Comparison of ENCODE assay signal across 21 cellular contexts in the genomic region with DNA sequence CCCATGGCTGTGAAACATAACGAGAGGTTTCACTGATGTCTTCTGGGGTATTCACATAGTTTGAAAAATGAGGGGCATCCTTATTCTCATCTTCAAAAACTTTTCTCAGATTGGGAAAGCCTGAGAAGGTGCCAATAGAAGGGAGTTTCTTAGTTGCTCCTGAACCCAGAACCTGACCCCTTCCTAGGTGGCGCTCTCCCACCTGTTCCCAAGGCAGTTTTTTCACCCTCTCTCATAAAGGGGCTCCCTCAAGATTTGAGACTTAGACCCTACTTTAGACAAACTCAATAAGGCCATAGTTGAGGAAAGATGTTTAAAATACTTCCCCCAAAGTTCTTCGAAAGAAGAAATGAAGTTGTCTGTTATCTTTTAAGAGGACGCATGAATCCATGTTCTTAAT.
DNase-seq lines count a peak whose midpoint lies in the region; ATAC-seq, FAIRE-seq and TF ChIP-seq lines count a peak whose summit lies in the region.
"Had no signal": no experiment of that assay in that cellular context is flagged by ENCODE, and none has a peak within 500 bp of the region (broad histone marks: within the 10 kb centered on the region; RNA-seq: fewer than 3 reads in every experiment).

No MANE protein-coding gene starts in this region.

- H2AFZ ChIP-seq in HepG2 (ENCODE audit: low read length): no peak overlapping the region
- H2AFZ ChIP-seq: PC-9 had no signal

- 54% methylated on average over 4 of the region's 4 CpGs for WGBS in HepG2 (ENCODE audit: low lambda C conversion rate)
- WGBS in right lobe of liver (ENCODE audit: insufficient coverage, low coverage, low lambda C conversion rate, missing lambda C conversion rate): 68% methylated on average over 4 of the region's 4 CpGs
- WGBS in endodermal cell (ENCODE audit: insufficient coverage in 1 of 2, insufficient read length in 1 of 2), 2 experiments: 85 to 93% methylated on average over 3 to 4 of the region's 4 CpGs

- H3K36me3 ChIP-seq in HepG2 (replicated peaks in 1 of 2; ENCODE audit: control insufficient read depth in 1 of 2, insufficient read depth in 2 of 2, low read length in 2 of 2): no peaks in the 10 kb centered on the region
- no peaks in the 10 kb centered on the region for H3K36me3 ChIP-seq in right lobe of liver
- H3K36me3 ChIP-seq in endodermal cell (ENCODE audit: control insufficient read depth, insufficient read depth, low read length): no peaks in the 10 kb centered on the region
- H3K36me3 ChIP-seq: BE2C, SJCRH30 had no signal

- H3K9ac ChIP-seq in HepG2 (ENCODE audit: insufficient read depth, low read depth, low read length) (no peak overlapping the region), endodermal cell (ENCODE audit: extremely low read depth, low read length, poor library complexity, severe bottlenecking) (no peak overlapping the region)

- TF ChIP-seq POLR2A in HepG2 (IDR thresholded peaks at IDR 0.05; ENCODE audit: insufficient read depth in 1 of 2, low read depth in 2 of 2, low read length in 2 of 2) (no peak), right lobe of liver (IDR thresholded peaks at IDR 0.05) (no peak)

- H3K27me3 Mint-ChIP-seq in endodermal cell (ENCODE audit: insufficient read depth): no peaks in the 10 kb centered on the region
- peaks cover 26% of the 10 kb centered on the region for H3K27me3 Mint-ChIP-seq in stimulated activated memory B cell treated with anti-CD40 and anti-IgM and Interleukin-4, amounts not matched to agents 10 μg/mL and 1 μg/mL and 100 μg/mL, for 72 hours

- H3K4me3 ChIP-seq in HepG2 (replicated peaks in 1 of 3; ENCODE audit: insufficient read depth in 1 of 3, low read depth in 2 of 3, low read length in 3 of 3): no peak overlapping the region
- H3K4me3 ChIP-seq in right lobe of liver: no peak overlapping the region
- no peak overlapping the region for H3K4me3 ChIP-seq in endodermal cell (ENCODE audit: low read length)
- H3K4me3 ChIP-seq: PC-9, SJCRH30 had no signal

- H3K9me3 Mint-ChIP-seq in endodermal cell: peaks cover 14% of the 10 kb centered on the region
- peaks cover 2% of the 10 kb centered on the region for H3K9me3 Mint-ChIP-seq in stimulated activated memory B cell treated with anti-CD40 and anti-IgM and Interleukin-4, amounts not matched to agents 10 μg/mL and 1 μg/mL and 100 μg/mL, for 72 hours
- H3K9me3 Mint-ChIP-seq: CD4-positive, alpha-beta T cell had no signal

- CTCF ChIA-PET in HepG2 (lab: Yijun Ruan, JAX; ENCODE audit: low intra/inter-chr PET ratio, low total read pairs): no interaction called here

- no peak for FAIRE-seq in HepG2 (lab: Jason Lieb, UNC)
- FAIRE-seq: GM12892, H54 had no signal

- TF ChIP-seq CTCF in HepG2 (CRISPR knock-in tag; IDR thresholded peaks at IDR 0.05): 0 out of 2 replicates have a peak, but pooled peaks have one; percentile 6
- no peak for TF ChIP-seq CTCF in right lobe of liver (IDR thresholded peaks at IDR 0.05)
- peak; percentile 65 for TF ChIP-seq CTCF in endodermal cell (conservative IDR thresholded peaks at IDR 0.05)

- H4K20me1 ChIP-seq in HepG2 (ENCODE audit: insufficient read depth, low read length): no peaks in the 10 kb centered on the region

- H3K79me2 ChIP-seq in HepG2 (ENCODE audit: insufficient read depth, low read length): no peaks in the 10 kb centered on the region

- DNase-seq in HepG2 (ENCODE audit: low spot score): no peak
- DNase-seq in right lobe of liver: no peak
- DNase-seq in NCI-H69 (lab: John Stamatoyannopoulos, UW): peak; percentile 3
- peak; percentile 62 for DNase-seq in endodermal cell
- no peak for DNase-seq in iPS-NIHi11 (ENCODE audit: low spot score)
- DNase-seq in T1000 (lab: John Stamatoyannopoulos, UW): no peak
- no peak for DNase-seq in stimulated activated CD4-positive, alpha-beta T cell treated with anti-CD3 and anti-CD28 coated beads, Interleukin-2, amount 100 ng/mL, for 48 hours
- DNase-seq: 8988T; BE2C; Caco-2; CD4-positive, alpha-beta T cell; EL; Kasumi-1; NCI-H1105; NCI-H2081; NCI-H748 treated with DMSO at 0.1 percent for 48 hours; PC-9; SJCRH30 had no signal

- peaks cover 30% of the 10 kb centered on the region for H3K4me1 ChIP-seq in HepG2 (ENCODE audit: insufficient read depth, low read length)
- no peaks in the 10 kb centered on the region for H3K4me1 ChIP-seq in right lobe of liver
- H3K4me1 ChIP-seq in endodermal cell (ENCODE audit: control insufficient read depth, insufficient read depth, low read length): no peaks in the 10 kb centered on the region
- H3K4me1 ChIP-seq: BE2C, Caco-2 had no signal

- intact Hi-C loops in HepG2 (cut with micrococcal nuclease; ENCODE audit: unreplicated experiment) (no loop called here), right lobe of liver (cut with DNase I) (no loop called here)

- POLR2A ChIA-PET in HepG2 (lab: Yijun Ruan, JAX): interaction anchor here (0.9 kb wide), 1 partner anchor 24 kb away, joined by 3 read pairs; no protein-coding TSS in a partner anchor

- no peak overlapping the region for H3K27ac Mint-ChIP-seq in endodermal cell
- no peak overlapping the region for H3K27ac Mint-ChIP-seq in stimulated activated memory B cell treated with anti-CD40 and anti-IgM and Interleukin-4, amounts not matched to agents 10 μg/mL and 1 μg/mL and 100 μg/mL, for 72 hours
- H3K27ac Mint-ChIP-seq: CD4-positive, alpha-beta T cell had no signal

- H3K27me3 ChIP-seq in HepG2 (ENCODE audit: control insufficient read depth in 1 of 2, insufficient read depth in 2 of 2, low read length in 2 of 2) (peaks cover 3 to 9% of the 10 kb centered on the region in 2 experiments; a peak in 2 of 5 replicates), right lobe of liver (no peaks in the 10 kb centered on the region), endodermal cell (ENCODE audit: control insufficient read depth, insufficient read depth, low read length, poor library complexity, severe bottlenecking) (no peaks in the 10 kb centered on the region)
- H3K27me3 ChIP-seq: BE2C, SJCRH30 had no signal

- no peak overlapping the region for H3K27ac ChIP-seq in HepG2 (ENCODE audit: extremely low read length, insufficient read depth, low read length)
- H3K27ac ChIP-seq in right lobe of liver: no peak overlapping the region
- H3K27ac ChIP-seq in endodermal cell (ENCODE audit: low read depth, low read length): no peak overlapping the region
- H3K27ac ChIP-seq: PC-9, SJCRH30 had no signal

- ATAC-seq in HepG2 (no peak), right lobe of liver (no peak)
- ATAC-seq in stimulated activated memory B cell treated with anti-CD40 and anti-IgM and Interleukin-4, amounts not matched to agents 10 μg/mL and 1 μg/mL and 100 μg/mL, for 72 hours: no peak

- H3K36me3 Mint-ChIP-seq in endodermal cell (ENCODE audit: low read depth): no peaks in the 10 kb centered on the region
- H3K36me3 Mint-ChIP-seq in stimulated activated memory B cell treated with anti-CD40 and anti-IgM and Interleukin-4, amounts not matched to agents 10 μg/mL and 1 μg/mL and 100 μg/mL, for 72 hours: no peaks in the 10 kb centered on the region

- no TSS peak for BruUV-seq in HepG2 (replicated peaks; lab: Mats Ljungman, UMichigan)

- TF ChIP-seq RAD21 in HepG2 (CRISPR knock-in tag; IDR thresholded peaks at IDR 0.05): no peak

- TF ChIP-seq EP300 in HepG2 (IDR thresholded peaks at IDR 0.05; ENCODE audit: low read depth in 2 of 2, low read length in 2 of 2): no peak
- TF ChIP-seq EP300 in HepG2 (CRISPR knock-in tag; IDR thresholded peaks at IDR 0.05; ENCODE audit: borderline replicate concordance): no peak

- peaks cover 4% of the 10 kb centered on the region for H3K4me1 Mint-ChIP-seq in endodermal cell
- H3K4me1 Mint-ChIP-seq in stimulated activated memory B cell treated with anti-CD40 and anti-IgM and Interleukin-4, amounts not matched to agents 10 μg/mL and 1 μg/mL and 100 μg/mL, for 72 hours: no peaks in the 10 kb centered on the region

- no peak overlapping the region for H3K4me2 ChIP-seq in HepG2 (ENCODE audit: low read depth, low read length)
- H3K4me2 ChIP-seq: PC-9 had no signal

- H3K9me3 ChIP-seq in HepG2 (ENCODE audit: low read length) (no peaks in the 10 kb centered on the region), right lobe of liver (no peaks in the 10 kb centered on the region), endodermal cell (ENCODE audit: control insufficient read depth, low read length) (no peaks in the 10 kb centered on the region)
- H3K9me3 ChIP-seq: BE2C, Caco-2, SJCRH30 had no signal

- in situ Hi-C loops in HepG2 (cut with HindIII; ENCODE audit: extremely low pct_ligation_motif_present, low pct_unique_long_range_greater_than_20kb): no loop called here

- no peak overlapping the region for H3K4me3 Mint-ChIP-seq in endodermal cell
- no peak overlapping the region for H3K4me3 Mint-ChIP-seq in stimulated activated memory B cell treated with anti-CD40 and anti-IgM and Interleukin-4, amounts not matched to agents 10 μg/mL and 1 μg/mL and 100 μg/mL, for 72 hours
- H3K4me3 Mint-ChIP-seq: CD4-positive, alpha-beta T cell had no signal

TF ChIP-seq in HepG2, 621 proteins besides CTCF, POLR2A, EP300 and RAD21:
- TF ChIP-seq SIX4 (CRISPR knock-in tag; IDR thresholded peaks at IDR 0.05) (no peak), STAG1 (CRISPR knock-in tag; IDR thresholded peaks at IDR 0.05) (peak; percentile 25; the same call in 1 of the 2 replicates)

Comparison
In these comparisons a context has a peak if more than half of its experiments do, and no peak if none do; other contexts are left out.
1. CTCF ChIP-seq: peak in HepG2 (single experiment) and endodermal cell (single experiment); none in right lobe of liver (0 of 4).
2. DNase-seq: peak in NCI-H69 (single experiment) and endodermal cell (single experiment); none in HepG2 (single experiment), right lobe of liver (0 of 3), iPS-NIHi11 (single experiment), T1000 (single experiment) and stimulated activated CD4-positive, alpha-beta T cell treated with anti-CD3 and anti-CD28 coated beads, Interleukin-2, amount 100 ng/mL, for 48 hours (0 of 2).